Comparison of ENCODE assay signal across 9 cellular contexts in the genomic region with DNA sequence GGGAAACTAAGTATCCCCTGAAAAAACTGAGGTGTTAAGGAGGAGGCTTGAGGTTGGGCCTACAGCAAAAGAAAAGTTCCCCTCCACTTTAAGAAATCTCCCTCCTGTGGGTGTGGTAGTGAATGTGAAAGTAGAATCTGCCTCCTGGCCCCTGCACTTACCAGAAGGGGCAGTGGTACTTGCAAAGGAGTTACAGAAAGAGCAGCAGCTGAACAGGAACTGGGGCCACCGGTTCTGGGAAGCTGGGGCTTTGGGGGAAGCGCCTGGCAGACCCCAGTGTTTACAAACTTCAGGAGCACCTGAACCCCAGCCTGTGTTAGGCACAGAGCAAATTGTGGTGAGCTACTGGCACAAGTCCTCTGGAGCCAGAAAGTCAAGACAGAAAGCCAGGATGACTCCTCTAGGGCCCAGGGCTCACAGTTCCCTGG.
DNase-seq lines count a peak whose midpoint lies in the region; ATAC-seq lines count a peak whose summit lies in the region.
"Had no signal": no experiment of that assay in that cellular context is flagged by ENCODE, and none has a peak within 500 bp of the region (broad histone marks: within the 10 kb centered on the region; RNA-seq: fewer than 3 reads in every experiment).

No MANE protein-coding gene starts in this region.

- peak; percentile 89 for DNase-seq in activated CD4-positive, alpha-beta T cell treated with anti-CD3 and anti-CD28 coated beads, Interleukin-2, amount 10 ng/mL, durations not matched to agents 24 days and 14 days
- DNase-seq in iPS-NIHi7 (ENCODE audit: extremely low spot score) (peak; percentile 37), NCI-H526 treated with DMSO at 0.1 percent for 48 hours (lab: John Stamatoyannopoulos, UW) (no peak), RKO (ENCODE audit: low spot score) (no peak), OCI-M2 (lab: John Stamatoyannopoulos, UW; ENCODE audit: unreplicated experiment) (no peak), NCI-H1092 treated with DMSO at 0.1 percent for 48 hours (lab: John Stamatoyannopoulos, UW) (no peak)

- ATAC-seq in GM19025 (IDR thresholded peaks at IDR 0.05; ENCODE audit: low read depth, unreplicated experiment) (peak; percentile 86), HG02973 (IDR thresholded peaks at IDR 0.05; ENCODE audit: unreplicated experiment) (peak; percentile 95)

- peaks cover 60% of the 10 kb centered on the region for H3K4me1 Mint-ChIP-seq in activated CD4-positive, alpha-beta T cell treated with anti-CD3 and anti-CD28 coated beads, Interleukin-2, amount 10 ng/mL, durations not matched to agents 24 days and 14 days

- peaks cover 28% of the 10 kb centered on the region for H3K36me3 Mint-ChIP-seq in activated CD4-positive, alpha-beta T cell treated with anti-CD3 and anti-CD28 coated beads, Interleukin-2, amount 10 ng/mL, durations not matched to agents 24 days and 14 days (ENCODE audit: low read depth)

- peak overlapping the region; percentile 96 for H3K27ac Mint-ChIP-seq in activated CD4-positive, alpha-beta T cell treated with anti-CD3 and anti-CD28 coated beads, Interleukin-2, amount 10 ng/mL, durations not matched to agents 24 days and 14 days
- H3K27ac Mint-ChIP-seq: nephron had no signal

- H3K9me3 Mint-ChIP-seq in activated CD4-positive, alpha-beta T cell treated with anti-CD3 and anti-CD28 coated beads, Interleukin-2, amount 10 ng/mL, durations not matched to agents 24 days and 14 days = peaks cover 14% of the 10 kb centered on the region

- no peaks in the 10 kb centered on the region for H3K27me3 Mint-ChIP-seq in activated CD4-positive, alpha-beta T cell treated with anti-CD3 and anti-CD28 coated beads, Interleukin-2, amount 10 ng/mL, durations not matched to agents 24 days and 14 days

- intact Hi-C loops in activated CD4-positive, alpha-beta T cell treated with anti-CD3 and anti-CD28 coated beads, Interleukin-2, amount 10 ng/mL, durations not matched to agents 24 days and 14 days (cut with micrococcal nuclease) = loop anchor here (1.0 to 5.0 kb wide), 8 partner anchors 20 to 386 kb away; a partner anchor contains a TSS

- H3K4me3 Mint-ChIP-seq in activated CD4-positive, alpha-beta T cell treated with anti-CD3 and anti-CD28 coated beads, Interleukin-2, amount 10 ng/mL, durations not matched to agents 24 days and 14 days = peak overlapping the region; percentile 76
- H3K4me3 Mint-ChIP-seq: nephron had no signal

Comparison
In these comparisons a context has a peak if more than half of its experiments do, and no peak if none do; other contexts are left out.
1. DNase-seq: peak in activated CD4-positive, alpha-beta T cell treated with anti-CD3 and anti-CD28 coated beads, Interleukin-2, amount 10 ng/mL, durations not matched to agents 24 days and 14 days (single experiment) and iPS-NIHi7 (single experiment); none in NCI-H526 treated with DMSO at 0.1 percent for 48 hours (single experiment), RKO (single experiment), OCI-M2 (single experiment) and NCI-H1092 treated with DMSO at 0.1 percent for 48 hours (single experiment).